26 cellular contexts compared by ENCODE assay signal in the genomic region with DNA sequence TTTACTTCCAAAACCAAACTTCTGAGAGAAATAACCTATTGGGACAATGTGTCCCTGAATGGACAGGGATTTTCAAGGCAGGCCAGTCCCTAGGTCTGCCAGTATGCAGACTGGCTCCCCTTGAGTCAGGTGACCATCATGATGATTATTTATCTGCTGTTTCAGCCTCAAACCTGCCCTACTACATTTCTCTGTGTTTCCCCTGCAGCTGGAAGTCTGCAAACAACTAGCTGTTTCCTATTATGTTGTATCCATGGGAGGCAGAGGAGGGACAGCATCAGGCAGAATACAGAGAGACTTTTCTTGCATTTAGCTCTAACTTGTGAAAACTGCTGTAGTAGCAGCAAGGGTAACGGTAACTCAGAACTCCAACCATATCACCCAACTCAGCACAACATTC. TPM values are rescaled to one million over a fixed set of nuclear protein-coding genes. Genes with fewer than 3 reads are reported as not detected.
DNase-seq lines count a peak whose midpoint lies in the region; ATAC-seq and TF ChIP-seq lines count a peak whose summit lies in the region.
"Had no signal": no experiment of that assay in that cellular context is flagged by ENCODE, and none has a peak within 500 bp of the region (broad histone marks: within the 10 kb centered on the region; RNA-seq: fewer than 3 reads in every experiment).

No MANE protein-coding gene starts in this region.

- CTCF ChIA-PET in PC-3 (lab: Charles Lee), result no interaction called here

- no peaks in the 10 kb centered on the region for H3K27me3 Mint-ChIP-seq in progenitor cell of endocrine pancreas
- H3K27me3 Mint-ChIP-seq: activated naive CD8-positive, alpha-beta T cell; naive thymus-derived CD8-positive, alpha-beta T cell; stimulated activated naive CD8-positive, alpha-beta T cell treated with anti-CD3 and anti-CD28 coated beads, Interleukin-15, amount 100 ng/mL, for 72 hours had no signal

- H3K79me2 ChIP-seq in PC-3 (ENCODE audit: low read length), result no peaks in the 10 kb centered on the region

- no peak overlapping the region for H3K27ac ChIP-seq in PC-3 (ENCODE audit: low read length)
- peak overlapping the region; percentile 52 for H3K27ac ChIP-seq in iPS-18a (ENCODE audit: low read length)
- H3K27ac ChIP-seq: gastrocnemius medialis, ovary, PC-9, right atrium auricular region, tibial nerve had no signal

- H3K36me3 Mint-ChIP-seq in progenitor cell of endocrine pancreas (ENCODE audit: insufficient read depth), result peaks cover 7% of the 10 kb centered on the region

- H3K36me3 ChIP-seq in H7 (replicated peaks; ENCODE audit: control insufficient read depth, insufficient read depth, low read length) (no peaks in the 10 kb centered on the region; the same call in 1 of the 2 replicates), PC-3 (ENCODE audit: low read depth, low read length) (no peaks in the 10 kb centered on the region), iPS-18a (ENCODE audit: control insufficient read depth, low read depth, low read length) (no peaks in the 10 kb centered on the region)
- H3K36me3 ChIP-seq: gastrocnemius medialis, ovary, right atrium auricular region, tibial nerve had no signal

- BruUV-seq in PC-3 (replicated peaks; lab: Mats Ljungman, UMichigan), result no TSS peak

- TF ChIP-seq CTCF in PC-3 (conservative IDR thresholded peaks at IDR 0.05; ENCODE audit: low read depth, low read length) (no peak), progenitor cell of endocrine pancreas (IDR thresholded peaks at IDR 0.05; ENCODE audit: unreplicated experiment) (no peak)

- H3K4me1 ChIP-seq in PC-3 (ENCODE audit: insufficient read depth, low read length) (no peaks in the 10 kb centered on the region), iPS-18a (ENCODE audit: control insufficient read depth, low read depth, low read length) (peaks cover 35% of the 10 kb centered on the region)
- H3K4me1 ChIP-seq: gastrocnemius medialis, right atrium auricular region had no signal

- H4K20me1 ChIP-seq in PC-3 (ENCODE audit: low read length), result no peaks in the 10 kb centered on the region

- H3K27me3 ChIP-seq in H7 (ENCODE audit: control insufficient read depth, insufficient read depth, low read length), result no peaks in the 10 kb centered on the region
- no peaks in the 10 kb centered on the region for H3K27me3 ChIP-seq in PC-3 (ENCODE audit: low read length)
- H3K27me3 ChIP-seq in iPS-18a (ENCODE audit: control insufficient read depth, insufficient read depth, low read length), result no peaks in the 10 kb centered on the region
- H3K27me3 ChIP-seq: gastrocnemius medialis, ovary, right atrium auricular region, tibial nerve had no signal

- no peak overlapping the region for H3K9ac ChIP-seq in PC-3 (ENCODE audit: low read length)
- H3K9ac ChIP-seq in iPS-18a (ENCODE audit: low read length), result no peak overlapping the region

- H2AFZ ChIP-seq in PC-3 (ENCODE audit: low read length), result no peak overlapping the region
- H2AFZ ChIP-seq: PC-9 had no signal

- ATAC-seq in PC-3 (no peak), HG03342 (IDR thresholded peaks at IDR 0.05; ENCODE audit: unreplicated experiment) (no peak), GM19467 (IDR thresholded peaks at IDR 0.05; ENCODE audit: unreplicated experiment) (no peak), GM21526 (IDR thresholded peaks at IDR 0.05; ENCODE audit: low FRiP score, unreplicated experiment) (no peak), GM18858 (IDR thresholded peaks at IDR 0.05; ENCODE audit: unreplicated experiment) (no peak)
- ATAC-seq: gastrocnemius medialis; HCT116; K562; naive thymus-derived CD8-positive, alpha-beta T cell; stimulated activated naive CD8-positive, alpha-beta T cell treated with anti-CD3 and anti-CD28 coated beads, Interleukin-15, amount 100 ng/mL, for 72 hours had no signal

- H3K4me3 ChIP-seq in H7 (ENCODE audit: insufficient read depth, low read depth, low read length), result no peak overlapping the region
- H3K4me3 ChIP-seq in PC-3 (ENCODE audit: low read length), result no peak overlapping the region
- H3K4me3 ChIP-seq in iPS-18a (ENCODE audit: low read length), result no peak overlapping the region
- H3K4me3 ChIP-seq: gastrocnemius medialis, K562, ovary, PC-9, right atrium auricular region, tibial nerve had no signal

- no peaks in the 10 kb centered on the region for H3F3A ChIP-seq in PC-3 (ENCODE audit: low read length, unreplicated experiment)

- no peaks in the 10 kb centered on the region for H3K9me2 ChIP-seq in PC-3 (replicated peaks; ENCODE audit: low read length)

- H3K9me3 ChIP-seq in PC-3 (ENCODE audit: low read length) (no peaks in the 10 kb centered on the region), iPS-18a (ENCODE audit: control insufficient read depth, low read depth, low read length) (no peaks in the 10 kb centered on the region)
- H3K9me3 ChIP-seq: gastrocnemius medialis, ovary, right atrium auricular region, tibial nerve had no signal

- H3K4me2 ChIP-seq in PC-3 (ENCODE audit: low read length), result no peak overlapping the region
- H3K4me2 ChIP-seq: PC-9 had no signal

- no peaks in the 10 kb centered on the region for H3K9me3 Mint-ChIP-seq in progenitor cell of endocrine pancreas (ENCODE audit: low read depth)

- DNase-seq in H7, result peak; percentile 39
- peak; percentile 24 for DNase-seq in PC-3
- DNase-seq in progenitor cell of endocrine pancreas (ENCODE audit: low spot score, unreplicated experiment), result no peak
- DNase-seq: activated CD4-positive, alpha-beta T cell treated with anti-CD3 and anti-CD28 coated beads for 48 hours; cerebellar nuclear complex; DND-41; effector CD4-positive, alpha-beta T cell; gastrocnemius medialis; hypothalamus; naive thymus-derived CD8-positive, alpha-beta T cell; NCI-H187 treated with DMSO at 0.1 percent for 48 hours; NCI-H2227 treated with DMSO at 0.1 percent for 48 hours; ovary; SIG-M5; stimulated activated naive CD8-positive, alpha-beta T cell treated with anti-CD3 and anti-CD28 coated beads, Interleukin-15, amount 100 ng/mL, for 72 hours had no signal

- POLR2A ChIA-PET in PC-3 (lab: Charles Lee; ENCODE audit: unreplicated experiment), result no interaction called here

- intact Hi-C loops in PC-3 (cut with micrococcal nuclease), result no loop called here

- H3K4me3 Mint-ChIP-seq in progenitor cell of endocrine pancreas (ENCODE audit: low read depth), result peak overlapping the region; percentile 27
- H3K4me3 Mint-ChIP-seq: activated naive CD8-positive, alpha-beta T cell; naive thymus-derived CD8-positive, alpha-beta T cell; stimulated activated naive CD8-positive, alpha-beta T cell treated with anti-CD3 and anti-CD28 coated beads, Interleukin-15, amount 100 ng/mL, for 72 hours had no signal

- peak overlapping the region; percentile 86 for H3K27ac Mint-ChIP-seq in progenitor cell of endocrine pancreas
- H3K27ac Mint-ChIP-seq: activated naive CD8-positive, alpha-beta T cell; stimulated activated naive CD8-positive, alpha-beta T cell treated with anti-CD3 and anti-CD28 coated beads, Interleukin-15, amount 100 ng/mL, for 72 hours had no signal

- peaks cover 20% of the 10 kb centered on the region for H3K4me1 Mint-ChIP-seq in progenitor cell of endocrine pancreas (ENCODE audit: low read depth)

RNA-seq across cellular contexts. Expression of a gene that starts 36.2 kb away (rescaled TPM):
- total RNA-seq in H7 (2014; rRNA removed; shearing (Covaris generic)), result not detected in 2 replicates
- total RNA-seq in PC-3 (2014; rRNA removed) (not detected in 2 replicates), progenitor cell of endocrine pancreas (not detected in 2 replicates)
- total RNA-seq: gastrocnemius medialis; K562; naive thymus-derived CD8-positive, alpha-beta T cell; ovary; PC-9; right atrium auricular region; tibial nerve had no signal

RNA-seq across cellular contexts. Expression of a gene that starts 41.7 kb away (rescaled TPM):
- total RNA-seq in H7 (2014; rRNA removed; shearing (Covaris generic)), result 6.9 and 7.9 TPM in 2 replicates
- total RNA-seq in PC-3 (2014; rRNA removed) (2.6 TPM in 2 replicates), progenitor cell of endocrine pancreas (15.3 and 15.4 TPM in 2 replicates)
